Comparison of ENCODE assay signal across 16 cellular contexts in the genomic region with DNA sequence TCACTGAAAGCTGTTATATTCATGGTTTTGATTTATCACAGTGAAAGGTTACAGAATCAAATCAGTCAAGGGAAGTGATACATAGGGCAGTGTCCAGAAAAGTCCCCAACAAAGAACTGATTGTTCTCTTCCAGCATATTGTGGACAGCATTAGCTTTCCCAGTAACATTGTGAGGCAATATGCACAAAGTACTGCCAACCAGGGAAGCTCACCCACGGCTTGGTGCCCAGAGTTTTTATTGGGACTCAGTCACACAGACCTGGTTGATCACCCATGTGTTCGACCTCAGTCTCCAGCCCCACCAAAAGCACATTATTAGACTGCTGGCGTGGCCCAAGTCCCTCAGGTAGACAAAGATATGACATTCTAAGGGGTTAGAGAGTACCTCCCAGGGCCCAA.
DNase-seq lines count a peak whose midpoint lies in the region; ATAC-seq, FAIRE-seq and TF ChIP-seq lines count a peak whose summit lies in the region.
"Had no signal": no experiment of that assay in that cellular context is flagged by ENCODE, and none has a peak within 500 bp of the region (broad histone marks: within the 10 kb centered on the region; RNA-seq: fewer than 3 reads in every experiment).

No MANE protein-coding gene starts in this region.

- no peaks in the 10 kb centered on the region for H3K27me3 Mint-ChIP-seq in progenitor cell of endocrine pancreas

- H3K4me3 ChIP-seq in foreskin fibroblast (ENCODE audit: low read depth in 1 of 2, low read length in 2 of 2) = no peak overlapping the region
- H3K4me3 ChIP-seq in small intestine (ENCODE audit: low read depth in 1 of 2, low read length in 2 of 2) = no peak overlapping the region
- no peak overlapping the region for H3K4me3 ChIP-seq in gastroesophageal sphincter
- H3K4me3 ChIP-seq: smooth muscle cell had no signal

- no peak overlapping the region for H3K27ac Mint-ChIP-seq in progenitor cell of endocrine pancreas
- H3K27ac Mint-ChIP-seq: B cell; stimulated activated naive CD8-positive, alpha-beta T cell treated with anti-CD3 and anti-CD28 coated beads, Interleukin-15, amount 100 ng/mL, for 72 hours had no signal

- ATAC-seq in GM18868 (IDR thresholded peaks at IDR 0.05; ENCODE audit: unreplicated experiment) (peak; percentile 94), HG03378 (IDR thresholded peaks at IDR 0.05; ENCODE audit: unreplicated experiment) (peak; percentile 63), GM18520 (IDR thresholded peaks at IDR 0.05; ENCODE audit: unreplicated experiment) (no peak), gastroesophageal sphincter (no peak), HG02884 (IDR thresholded peaks at IDR 0.05; ENCODE audit: unreplicated experiment) (no peak)
- ATAC-seq: stimulated activated naive CD8-positive, alpha-beta T cell treated with anti-CD3 and anti-CD28 coated beads, Interleukin-15, amount 100 ng/mL, for 72 hours had no signal

- TF ChIP-seq CTCF in foreskin fibroblast (IDR thresholded peaks at IDR 0.05; ENCODE audit: low read depth, low read length) (no peak), gastroesophageal sphincter (IDR thresholded peaks at IDR 0.05) (no peak), progenitor cell of endocrine pancreas (IDR thresholded peaks at IDR 0.05; ENCODE audit: unreplicated experiment) (no peak)

- no peak for FAIRE-seq in small intestine (lab: Jason Lieb, UNC)

- peaks cover 23% of the 10 kb centered on the region for H3K4me1 Mint-ChIP-seq in progenitor cell of endocrine pancreas (ENCODE audit: low read depth)
- H3K4me1 Mint-ChIP-seq: B cell; stimulated activated naive CD8-positive, alpha-beta T cell treated with anti-CD3 and anti-CD28 coated beads, Interleukin-15, amount 100 ng/mL, for 72 hours had no signal

- peaks cover 3% of the 10 kb centered on the region for H3K36me3 Mint-ChIP-seq in progenitor cell of endocrine pancreas (ENCODE audit: insufficient read depth)

- DNase-seq in foreskin fibroblast (peak; percentile 19 to 36), small intestine (peak; percentile 11), progenitor cell of endocrine pancreas (ENCODE audit: low spot score, unreplicated experiment) (no peak)
- DNase-seq: activated gamma-delta T cell treated with Interleukin-2 at 50 U/mL for 16 hours; mesenchymal stem cell; NCI-H1694; NCI-H524; stimulated activated naive CD8-positive, alpha-beta T cell treated with anti-CD3 and anti-CD28 coated beads, Interleukin-15, amount 100 ng/mL, for 72 hours had no signal

- TF ChIP-seq EP300 in gastroesophageal sphincter (IDR thresholded peaks at IDR 0.05) = no peak

- H3K4me3 Mint-ChIP-seq in progenitor cell of endocrine pancreas (ENCODE audit: low read depth) = no peak overlapping the region
- H3K4me3 Mint-ChIP-seq: B cell; stimulated activated naive CD8-positive, alpha-beta T cell treated with anti-CD3 and anti-CD28 coated beads, Interleukin-15, amount 100 ng/mL, for 72 hours had no signal

- H3K9me3 ChIP-seq in small intestine (ENCODE audit: control insufficient read depth, low read depth) = no peaks in the 10 kb centered on the region
- no peaks in the 10 kb centered on the region for H3K9me3 ChIP-seq in gastroesophageal sphincter

- H3K36me3 ChIP-seq in small intestine (ENCODE audit: control insufficient read depth in 2 of 2, insufficient read depth in 2 of 2, low read length in 2 of 2) (no peaks in the 10 kb centered on the region), gastroesophageal sphincter (no peaks in the 10 kb centered on the region)

- H3K27me3 ChIP-seq in small intestine (ENCODE audit: control insufficient read depth in 2 of 2, insufficient read depth in 2 of 2, low read length in 2 of 2) (no peaks in the 10 kb centered on the region), gastroesophageal sphincter (no peaks in the 10 kb centered on the region)

- H3K9me3 Mint-ChIP-seq in progenitor cell of endocrine pancreas (ENCODE audit: low read depth) = peaks cover 3% of the 10 kb centered on the region
- H3K9me3 Mint-ChIP-seq: stimulated activated naive CD8-positive, alpha-beta T cell treated with anti-CD3 and anti-CD28 coated beads, Interleukin-15, amount 100 ng/mL, for 72 hours had no signal

- TF ChIP-seq POLR2A in gastroesophageal sphincter (IDR thresholded peaks at IDR 0.05) = no peak

- no peaks in the 10 kb centered on the region for H3K4me1 ChIP-seq in small intestine (ENCODE audit: control insufficient read depth in 2 of 2, insufficient read depth in 1 of 2, low read depth in 1 of 2, low read length in 1 of 2)
- peaks cover 0 to 11% (median 0%) of the 10 kb centered on the region in 3 donors for H3K4me1 ChIP-seq in gastroesophageal sphincter

- WGBS in small intestine, 3 donors = 40 to 63% (median 46%) methylated on average over 3 of the region's 3 CpGs
- WGBS in gastroesophageal sphincter (ENCODE audit: low coverage in 1 of 2), 2 donors = 80 to 100% methylated on average over 1 to 3 of the region's 3 CpGs

- H3K27ac ChIP-seq in small intestine (ENCODE audit: low read depth in 1 of 2, low read length in 1 of 2) (no peak overlapping the region), gastroesophageal sphincter (no peak overlapping the region)
- H3K27ac ChIP-seq: VCaP had no signal

Comparison
In these comparisons a context has a peak if more than half of its experiments do, and no peak if none do; other contexts are left out.
1. ATAC-seq: peak in GM18868 (single experiment) and HG03378 (single experiment); none in GM18520 (single experiment), gastroesophageal sphincter (single experiment) and HG02884 (single experiment).